ENCODE assay signal across 18 cellular contexts in the genomic region with DNA sequence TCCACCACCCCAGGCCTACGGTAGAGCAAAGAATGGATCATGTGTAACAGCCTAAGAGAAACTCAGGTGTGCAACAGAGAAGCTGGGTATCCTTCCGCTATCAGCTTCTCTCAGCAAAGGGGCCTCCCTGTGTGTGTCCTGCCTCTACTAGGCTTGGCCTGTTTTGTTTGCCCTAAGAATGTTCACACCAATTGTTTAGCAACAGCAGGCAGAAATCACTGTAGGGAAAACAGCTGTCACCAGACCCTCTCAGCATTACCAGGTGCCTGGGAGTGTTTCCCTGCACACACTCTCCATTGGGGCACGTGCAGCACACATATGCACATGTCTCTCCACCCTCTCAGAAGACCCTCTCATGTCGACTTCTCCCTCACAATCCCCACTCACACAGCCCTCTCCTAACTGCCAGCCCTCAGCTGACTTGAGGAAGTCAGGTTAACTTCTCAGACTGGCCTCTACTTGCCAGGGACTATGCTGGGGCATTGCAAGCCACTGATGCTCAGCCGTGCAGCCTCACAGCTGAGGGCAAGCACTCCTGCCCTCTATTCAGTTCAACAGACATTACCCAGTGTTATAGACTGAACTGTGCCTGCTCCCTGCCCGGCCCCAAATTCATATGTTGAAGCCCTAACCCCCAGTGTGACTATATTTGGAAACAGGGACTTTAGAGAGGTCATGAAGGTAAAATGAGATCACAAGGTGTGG.
DNase-seq lines count a peak whose midpoint lies in the region; ATAC-seq and TF ChIP-seq lines count a peak whose summit lies in the region.
"Had no signal": no experiment of that assay in that cellular context is flagged by ENCODE, and none has a peak within 500 bp of the region (broad histone marks: within the 10 kb centered on the region; RNA-seq: fewer than 3 reads in every experiment).

No MANE protein-coding gene starts in this region.

- H3K27me3 Mint-ChIP-seq in activated CD8-positive, alpha-beta memory T cell treated with anti-CD3 and anti-CD28 coated beads, Interleukin-2, amount 10 ng/mL, durations not matched to agents 7 days and 5 days, result peaks cover 15% of the 10 kb centered on the region
- peaks cover 6% of the 10 kb centered on the region for H3K27me3 Mint-ChIP-seq in progenitor cell of endocrine pancreas
- H3K27me3 Mint-ChIP-seq in activated CD4-positive, alpha-beta memory T cell treated with anti-CD3 and anti-CD28 coated beads, Interleukin-2, amount 10 ng/mL, durations not matched to agents 7 days and 5 days, result peaks cover 9% of the 10 kb centered on the region

- no peaks in the 10 kb centered on the region for H3K4me1 Mint-ChIP-seq in activated CD8-positive, alpha-beta memory T cell treated with anti-CD3 and anti-CD28 coated beads, Interleukin-2, amount 10 ng/mL, durations not matched to agents 7 days and 5 days
- peaks cover 2% of the 10 kb centered on the region for H3K4me1 Mint-ChIP-seq in progenitor cell of endocrine pancreas (ENCODE audit: low read depth)
- H3K4me1 Mint-ChIP-seq in activated CD4-positive, alpha-beta memory T cell treated with anti-CD3 and anti-CD28 coated beads, Interleukin-2, amount 10 ng/mL, durations not matched to agents 7 days and 5 days, result no peaks in the 10 kb centered on the region
- H3K4me1 Mint-ChIP-seq: CD4-positive, alpha-beta memory T cell had no signal

- no peak overlapping the region for H3K4me2 ChIP-seq in MM.1S (ENCODE audit: low read depth, low read length)
- H3K4me2 ChIP-seq: BLaER1 had no signal

- CTCF ChIA-PET in activated CD8-positive, alpha-beta memory T cell treated with anti-CD3 and anti-CD28 coated beads, Interleukin-2, amount 10 ng/mL, durations not matched to agents 7 days and 5 days (lab: Charles Lee), result no interaction called here
- CTCF ChIA-PET in activated CD4-positive, alpha-beta memory T cell treated with anti-CD3 and anti-CD28 coated beads, Interleukin-2, amount 10 ng/mL, durations not matched to agents 7 days and 5 days (lab: Charles Lee), result no interaction called here

- H3K9ac ChIP-seq in MM.1S (ENCODE audit: low read length), result no peak overlapping the region
- H3K9ac ChIP-seq: BLaER1 had no signal

- DNase-seq in activated CD8-positive, alpha-beta memory T cell treated with anti-CD3 and anti-CD28 coated beads, Interleukin-2, amount 10 ng/mL, durations not matched to agents 7 days and 5 days, result peak; percentile 9
- no peak for DNase-seq in activated CD8-positive, alpha-beta memory T cell treated with anti-CD3 and anti-CD28 coated beads, Interleukin-2, amount 50 U/mL, for 4 hours
- DNase-seq in RWPE2 (ENCODE audit: low spot score) (peak; percentile 15), mesenteric fat pad (ENCODE audit: low spot score) (peak; percentile 59), vagina (ENCODE audit: extremely low spot score in 2 of 2) (peak; percentile 47 to 67), MM.1S (no peak), progenitor cell of endocrine pancreas (ENCODE audit: low spot score, unreplicated experiment) (no peak)
- DNase-seq in activated CD4-positive, alpha-beta memory T cell treated with anti-CD3 and anti-CD28 coated beads, Interleukin-2, amount 10 ng/mL, durations not matched to agents 7 days and 5 days, result no peak
- DNase-seq: CD4-positive, alpha-beta memory T cell; EL; NCI-H1105; NCI-H2081; NCI-H2227 treated with DMSO at 0.1 percent for 48 hours; NCI-H524 treated with DMSO at 0.1 percent for 48 hours had no signal

- H3K36me3 ChIP-seq in RWPE2 (ENCODE audit: low read depth) (no peaks in the 10 kb centered on the region), vagina (no peaks in the 10 kb centered on the region), MM.1S (replicated peaks; ENCODE audit: insufficient read depth, low read length) (no peaks in the 10 kb centered on the region)
- H3K36me3 ChIP-seq: BLaER1, SJSA1 had no signal

- TF ChIP-seq CTCF in RWPE2 (IDR thresholded peaks at IDR 0.05; ENCODE audit: poor library complexity, severe bottlenecking) (no peak), vagina (IDR thresholded peaks at IDR 0.05) (no peak), MM.1S (IDR thresholded peaks at IDR 0.05; ENCODE audit: low read length) (no peak), progenitor cell of endocrine pancreas (IDR thresholded peaks at IDR 0.05; ENCODE audit: unreplicated experiment) (no peak)

- no peaks in the 10 kb centered on the region for H3K79me2 ChIP-seq in MM.1S (ENCODE audit: low read length)

- H3F3A ChIP-seq in MM.1S (ENCODE audit: insufficient read depth, low read length), result no peaks in the 10 kb centered on the region

- intact Hi-C loops in vagina (cut with DNase I), result no loop called here

- no peaks in the 10 kb centered on the region for H3K36me3 Mint-ChIP-seq in activated CD8-positive, alpha-beta memory T cell treated with anti-CD3 and anti-CD28 coated beads, Interleukin-2, amount 10 ng/mL, durations not matched to agents 7 days and 5 days
- no peaks in the 10 kb centered on the region for H3K36me3 Mint-ChIP-seq in progenitor cell of endocrine pancreas (ENCODE audit: insufficient read depth)
- H3K36me3 Mint-ChIP-seq in activated CD4-positive, alpha-beta memory T cell treated with anti-CD3 and anti-CD28 coated beads, Interleukin-2, amount 10 ng/mL, durations not matched to agents 7 days and 5 days (ENCODE audit: low read depth), result no peaks in the 10 kb centered on the region
- H3K36me3 Mint-ChIP-seq: CD4-positive, alpha-beta memory T cell had no signal

- H3K27ac ChIP-seq in RWPE2 (ENCODE audit: poor library complexity, severe bottlenecking) (no peak overlapping the region), vagina (no peak overlapping the region), MM.1S (ENCODE audit: low read length) (no peak overlapping the region)
- H3K27ac ChIP-seq: BLaER1, SJSA1 had no signal

- H3K9me2 ChIP-seq in MM.1S (replicated peaks; ENCODE audit: insufficient read depth, low read length), result no peaks in the 10 kb centered on the region

- H3K27ac Mint-ChIP-seq in activated CD8-positive, alpha-beta memory T cell treated with anti-CD3 and anti-CD28 coated beads, Interleukin-2, amount 10 ng/mL, durations not matched to agents 7 days and 5 days, result no peak overlapping the region
- no peak overlapping the region for H3K27ac Mint-ChIP-seq in progenitor cell of endocrine pancreas
- H3K27ac Mint-ChIP-seq in activated CD4-positive, alpha-beta memory T cell treated with anti-CD3 and anti-CD28 coated beads, Interleukin-2, amount 10 ng/mL, durations not matched to agents 7 days and 5 days, result no peak overlapping the region
- H3K27ac Mint-ChIP-seq: CD4-positive, alpha-beta memory T cell had no signal

- POLR2A ChIA-PET in activated CD4-positive, alpha-beta memory T cell treated with anti-CD3 and anti-CD28 coated beads, Interleukin-2, amount 10 ng/mL, durations not matched to agents 7 days and 5 days (lab: Charles Lee), result no interaction called here

- H3K9me3 Mint-ChIP-seq in activated CD8-positive, alpha-beta memory T cell treated with anti-CD3 and anti-CD28 coated beads, Interleukin-2, amount 10 ng/mL, durations not matched to agents 7 days and 5 days (ENCODE audit: low read depth), result no peaks in the 10 kb centered on the region
- H3K9me3 Mint-ChIP-seq in progenitor cell of endocrine pancreas (ENCODE audit: low read depth), result peaks cover 3% of the 10 kb centered on the region
- no peaks in the 10 kb centered on the region for H3K9me3 Mint-ChIP-seq in activated CD4-positive, alpha-beta memory T cell treated with anti-CD3 and anti-CD28 coated beads, Interleukin-2, amount 10 ng/mL, durations not matched to agents 7 days and 5 days

- TF ChIP-seq POLR2A in vagina (IDR thresholded peaks at IDR 0.05), result no peak

- H3K27me3 ChIP-seq in RWPE2 (ENCODE audit: insufficient read depth, poor library complexity, severe bottlenecking) (no peaks in the 10 kb centered on the region), vagina (no peaks in the 10 kb centered on the region), MM.1S (replicated peaks; ENCODE audit: insufficient read depth, low read length) (0 out of 2 replicates have a peak, but pooled peaks cover 9% of the 10 kb centered on the region)
- H3K27me3 ChIP-seq: BLaER1, SJSA1 had no signal

- no peaks in the 10 kb centered on the region for H3K4me1 ChIP-seq in RWPE2 (ENCODE audit: insufficient read depth, poor library complexity, severe bottlenecking)
- no peaks in the 10 kb centered on the region for H3K4me1 ChIP-seq in vagina
- no peaks in the 10 kb centered on the region for H3K4me1 ChIP-seq in MM.1S (ENCODE audit: low read length)
- H3K4me1 ChIP-seq: BLaER1, SJSA1 had no signal

- H3K9me3 ChIP-seq in RWPE2 (ENCODE audit: severe bottlenecking) (no peaks in the 10 kb centered on the region), vagina (no peaks in the 10 kb centered on the region), MM.1S (replicated peaks; ENCODE audit: insufficient read depth, low read length) (no peaks in the 10 kb centered on the region)
- H3K9me3 ChIP-seq: SJSA1 had no signal

- no peaks in the 10 kb centered on the region for H4K20me1 ChIP-seq in MM.1S (ENCODE audit: insufficient read depth, low read length)
- H4K20me1 ChIP-seq: BLaER1 had no signal

- H3K4me3 ChIP-seq in RWPE2 (ENCODE audit: severe bottlenecking) (no peak overlapping the region), vagina (no peak overlapping the region), MM.1S (ENCODE audit: low read length) (no peak overlapping the region)
- H3K4me3 ChIP-seq: BLaER1, K562, SJSA1 had no signal

- no peak overlapping the region for H3K4me3 Mint-ChIP-seq in activated CD8-positive, alpha-beta memory T cell treated with anti-CD3 and anti-CD28 coated beads, Interleukin-2, amount 10 ng/mL, durations not matched to agents 7 days and 5 days
- H3K4me3 Mint-ChIP-seq in progenitor cell of endocrine pancreas (ENCODE audit: low read depth), result no peak overlapping the region
- no peak overlapping the region for H3K4me3 Mint-ChIP-seq in activated CD4-positive, alpha-beta memory T cell treated with anti-CD3 and anti-CD28 coated beads, Interleukin-2, amount 10 ng/mL, durations not matched to agents 7 days and 5 days
- H3K4me3 Mint-ChIP-seq: CD4-positive, alpha-beta memory T cell had no signal

- H2AFZ ChIP-seq in MM.1S (ENCODE audit: low read length), result no peak overlapping the region

- no peak for ATAC-seq in activated CD8-positive, alpha-beta memory T cell treated with anti-CD3 and anti-CD28 coated beads, Interleukin-2, amount 10 ng/mL, durations not matched to agents 7 days and 5 days
- ATAC-seq in RWPE2 (ENCODE audit: low read depth), result no peak
- ATAC-seq: K562, Panc1 had no signal

Comparison
In these comparisons a context has a peak if more than half of its experiments do, and no peak if none do; other contexts are left out.
1. DNase-seq: peak in activated CD8-positive, alpha-beta memory T cell treated with anti-CD3 and anti-CD28 coated beads, Interleukin-2, amount 10 ng/mL, durations not matched to agents 7 days and 5 days (single experiment), RWPE2 (single experiment), mesenteric fat pad (single experiment) and vagina (2 of 2); none in activated CD8-positive, alpha-beta memory T cell treated with anti-CD3 and anti-CD28 coated beads, Interleukin-2, amount 50 U/mL, for 4 hours (single experiment), MM.1S (single experiment), progenitor cell of endocrine pancreas (single experiment) and activated CD4-positive, alpha-beta memory T cell treated with anti-CD3 and anti-CD28 coated beads, Interleukin-2, amount 10 ng/mL, durations not matched to agents 7 days and 5 days (single experiment).